Comparison of ENCODE assay signal across 18 cellular contexts in the genomic region with DNA sequence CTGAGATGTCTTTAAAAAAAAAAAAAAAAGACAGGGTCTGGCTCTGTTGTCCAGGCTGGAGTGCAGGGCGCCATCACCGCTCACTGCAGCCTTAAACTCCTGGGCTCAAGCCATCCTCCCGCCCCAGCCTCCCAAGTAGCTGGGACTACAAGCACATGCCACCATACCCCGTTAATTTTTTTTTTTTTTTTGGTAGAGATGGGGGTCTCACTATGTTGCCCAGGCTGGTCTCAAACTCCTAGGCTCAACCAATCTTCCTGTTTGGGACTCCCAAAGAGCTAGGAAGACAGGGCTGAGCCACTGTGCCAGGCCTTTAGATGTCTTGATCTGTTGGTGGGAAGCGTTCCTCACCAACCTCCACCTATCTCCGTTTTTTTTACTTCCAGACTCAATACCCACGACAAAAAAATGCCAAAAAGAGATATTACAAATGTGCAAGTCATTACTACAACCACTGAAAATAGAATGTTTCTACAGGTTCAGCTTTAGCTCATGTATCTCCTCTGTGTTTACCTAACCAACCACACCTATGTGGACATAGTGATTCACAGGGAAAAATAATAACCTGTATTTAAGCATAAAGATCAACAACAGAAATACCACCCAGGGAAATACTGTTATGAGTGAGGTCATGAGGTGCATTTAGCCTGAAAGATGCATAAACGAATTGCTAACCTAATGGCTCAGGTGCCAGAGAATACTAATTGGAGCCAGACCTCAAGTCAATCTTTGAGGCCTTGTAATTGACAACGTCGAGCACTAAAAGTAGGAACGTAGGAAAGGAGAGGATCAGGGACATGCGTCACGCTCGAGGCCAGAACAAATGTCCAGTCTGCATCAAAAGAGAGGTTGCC. TPM values are rescaled to one million over a fixed set of nuclear protein-coding genes. Genes with fewer than 3 reads are reported as not detected.
DNase-seq lines count a peak whose midpoint lies in the region; ATAC-seq and TF ChIP-seq lines count a peak whose summit lies in the region.
"Had no signal": no experiment of that assay in that cellular context is flagged by ENCODE, and none has a peak within 500 bp of the region (broad histone marks: within the 10 kb centered on the region; RNA-seq: fewer than 3 reads in every experiment).

No MANE protein-coding gene starts in this region.

- 85% methylated on average over 14 of the region's 14 CpGs for WGBS in hepatocyte (ENCODE audit: low lambda C conversion rate, missing lambda C conversion rate)

- peak; percentile 3 for DNase-seq in COLO668 (lab: John Stamatoyannopoulos, UW; ENCODE audit: unreplicated experiment)
- peak; percentile 76 for DNase-seq in HPDE6-E6E7 (ENCODE audit: extremely low spot score)
- DNase-seq in NCI-H748 treated with DMSO at 0.1 percent for 48 hours (lab: John Stamatoyannopoulos, UW): peak; percentile 92
- peak; percentile 35 for DNase-seq in hepatocyte (ENCODE audit: low spot score)
- DNase-seq in activated CD4-positive, alpha-beta T cell treated with anti-CD3 and anti-CD28 coated beads for 48 hours: no peak
- DNase-seq in ureter (ENCODE audit: low spot score): no peak
- DNase-seq: activated CD8-positive, alpha-beta T cell treated with anti-CD3 and anti-CD28 coated beads, Interleukin-2, amount 10 ng/mL, durations not matched to agents 7 days and 5 days; activated T-cell treated with anti-CD3 and anti-CD28 coated beads, Interleukin-2, amount 50 U/mL, for 72 hours; brain microvascular endothelial cell; dermis blood vessel endothelial cell; GOT3; left ventricle myocardium inferior; NCI-H1694 treated with DMSO at 0.1 percent for 48 hours; right lobe of liver; uterus had no signal

- no peak overlapping the region for H2AFZ ChIP-seq in hepatocyte

- ATAC-seq in GM18870 (IDR thresholded peaks at IDR 0.05; ENCODE audit: unreplicated experiment): no peak
- no peak for ATAC-seq in GM19397 (IDR thresholded peaks at IDR 0.05; ENCODE audit: unreplicated experiment)
- ATAC-seq: activated CD8-positive, alpha-beta T cell treated with anti-CD3 and anti-CD28 coated beads, Interleukin-2, amount 10 ng/mL, durations not matched to agents 7 days and 5 days; activated T-cell treated with anti-CD3 and anti-CD28 coated beads, Interleukin-2, amount 50 U/mL, for 72 hours had no signal

- H4K20me1 ChIP-seq in hepatocyte (ENCODE audit: insufficient read depth, poor library complexity, severe bottlenecking): no peaks in the 10 kb centered on the region

- H3K27ac ChIP-seq in hepatocyte: peak overlapping the region; percentile 88
- H3K27ac ChIP-seq: brain microvascular endothelial cell, left ventricle myocardium inferior, right lobe of liver, uterus had no signal

- H3K36me3 ChIP-seq in hepatocyte (replicated peaks; ENCODE audit: insufficient read depth, low read depth): no peaks in the 10 kb centered on the region
- H3K36me3 ChIP-seq: brain microvascular endothelial cell, left ventricle myocardium inferior, right lobe of liver, uterus had no signal

- no peak for TF ChIP-seq CTCF in hepatocyte (IDR thresholded peaks at IDR 0.05; ENCODE audit: poor library complexity)

- no peaks in the 10 kb centered on the region for H3K4me1 ChIP-seq in hepatocyte (ENCODE audit: insufficient read depth)
- H3K4me1 ChIP-seq: left ventricle myocardium inferior, right lobe of liver, uterus had no signal

- no peaks in the 10 kb centered on the region for H3K79me2 ChIP-seq in hepatocyte

- H3K9me3 ChIP-seq in hepatocyte (ENCODE audit: low read depth): no peaks in the 10 kb centered on the region
- H3K9me3 ChIP-seq: right lobe of liver, uterus had no signal

- H3K4me3 ChIP-seq in hepatocyte: no peak overlapping the region
- H3K4me3 ChIP-seq: left ventricle myocardium inferior, right lobe of liver, uterus had no signal

- H3K9me2 ChIP-seq in hepatocyte (replicated peaks; ENCODE audit: insufficient read depth): no peaks in the 10 kb centered on the region

- H3K27me3 ChIP-seq in hepatocyte: no peaks in the 10 kb centered on the region
- H3K27me3 ChIP-seq: brain microvascular endothelial cell, right lobe of liver, uterus had no signal

- no peak overlapping the region for H3K4me2 ChIP-seq in hepatocyte

RNA-seq across cellular contexts. Expression of gene NACA2, which starts 22.6 kb away (rescaled TPM):
- total RNA-seq in hepatocyte (not detected in 2 replicates), ureter (not detected)
- polyA plus RNA-seq in hepatocyte: not detected in 2 replicates
- total RNA-seq: activated CD8-positive, alpha-beta T cell treated with anti-CD3 and anti-CD28 coated beads, Interleukin-2, amount 10 ng/mL, durations not matched to agents 7 days and 5 days; activated T-cell treated with anti-CD3 and anti-CD28 coated beads, Interleukin-2, amount 50 U/mL, for 72 hours; dermis blood vessel endothelial cell; left ventricle myocardium inferior; LHCN-M2; right lobe of liver; uterus had no signal

Comparison
In these comparisons a context has a peak if more than half of its experiments do, and no peak if none do; other contexts are left out.
1. DNase-seq: peak in COLO668 (single experiment), HPDE6-E6E7 (single experiment), NCI-H748 treated with DMSO at 0.1 percent for 48 hours (single experiment) and hepatocyte (single experiment); none in activated CD4-positive, alpha-beta T cell treated with anti-CD3 and anti-CD28 coated beads for 48 hours (single experiment) and ureter (single experiment).